ENCODE assay signal across 8 cellular contexts in genomic region chr1:109161836-109162606, GRCh38. TPM values are rescaled to one million over a fixed set of nuclear protein-coding genes. Genes with fewer than 3 reads are reported as not detected.
A peak's percentile ranks its signal among the peaks of the same experiment; 100 is the strongest.
DNase-seq lines count a peak whose midpoint lies in the region; ATAC-seq lines count a peak whose summit lies in the region.

No MANE protein-coding gene starts in this region.

- peak; percentile 2 for DNase-seq in CMK (ENCODE audit: low read depth)
- peak; percentile 92 for DNase-seq in M059J (ENCODE audit: low read depth)
- DNase-seq in activated naive CD8-positive, alpha-beta T cell treated with anti-CD3 and anti-CD28 coated beads, Interleukin-2, amount 10 ng/mL, durations not matched to agents 7 days and 5 days, result peak; percentile 54
- peak; percentile 16 to 32 for DNase-seq in hippocampal formation (lab: John Stamatoyannopoulos, UW)
- DNase-seq in stimulated activated CD8-positive, alpha-beta memory T cell treated with anti-CD3 and anti-CD28 coated beads, Interleukin-15, amount 100 ng/mL, for 48 hours (ENCODE audit: low read depth in 2 of 2), result peak; percentile 11 to 35
- DNase-seq in DMS 273 treated with DMSO at 0.1 percent for 48 hours (lab: John Stamatoyannopoulos, UW), result no peak
- no peak for DNase-seq in stimulated activated naive CD4-positive, alpha-beta T cell treated with Interleukin-2 at 50 U/mL for 16 hours (lab: John Stamatoyannopoulos, UW)

- peak overlapping the region; percentile 51 for H3K4me3 Mint-ChIP-seq in activated naive CD8-positive, alpha-beta T cell treated with anti-CD3 and anti-CD28 coated beads, Interleukin-2, amount 10 ng/mL, durations not matched to agents 7 days and 5 days

- H3K27me3 Mint-ChIP-seq in activated naive CD8-positive, alpha-beta T cell treated with anti-CD3 and anti-CD28 coated beads, Interleukin-2, amount 10 ng/mL, durations not matched to agents 7 days and 5 days, result no peaks in the 10 kb centered on the region

- no peaks in the 10 kb centered on the region for H3K36me3 Mint-ChIP-seq in activated naive CD8-positive, alpha-beta T cell treated with anti-CD3 and anti-CD28 coated beads, Interleukin-2, amount 10 ng/mL, durations not matched to agents 7 days and 5 days

- POLR2A ChIA-PET in activated naive CD8-positive, alpha-beta T cell treated with anti-CD3 and anti-CD28 coated beads, Interleukin-2, amount 10 ng/mL, durations not matched to agents 7 days and 5 days (lab: Charles Lee), result interaction anchor here (1.2 to 1.7 kb wide), 3 partner anchors 53 to 205 kb away, joined by 3 to 8 read pairs (median 3); no protein-coding TSS in a partner anchor

- H3K27ac Mint-ChIP-seq in activated naive CD8-positive, alpha-beta T cell treated with anti-CD3 and anti-CD28 coated beads, Interleukin-2, amount 10 ng/mL, durations not matched to agents 7 days and 5 days, result peak overlapping the region; percentile 84

- ATAC-seq in GM21447 (IDR thresholded peaks at IDR 0.05; ENCODE audit: unreplicated experiment), result peak; percentile 65
- ATAC-seq in activated naive CD8-positive, alpha-beta T cell treated with anti-CD3 and anti-CD28 coated beads, Interleukin-2, amount 10 ng/mL, durations not matched to agents 7 days and 5 days (ENCODE audit: low read depth), result peak; percentile 95

- H3K4me1 Mint-ChIP-seq in activated naive CD8-positive, alpha-beta T cell treated with anti-CD3 and anti-CD28 coated beads, Interleukin-2, amount 10 ng/mL, durations not matched to agents 7 days and 5 days, result peaks cover 25% of the 10 kb centered on the region

- H3K9me3 Mint-ChIP-seq in activated naive CD8-positive, alpha-beta T cell treated with anti-CD3 and anti-CD28 coated beads, Interleukin-2, amount 10 ng/mL, durations not matched to agents 7 days and 5 days, result no peaks in the 10 kb centered on the region

RNA-seq across cellular contexts. Expression of gene ELAPOR1, which starts 48.1 kb away (rescaled TPM):
- 0.84 and 1.1 TPM in 2 replicates for total RNA-seq in M059J (2014; rRNA removed; shearing (Covaris generic))
- 1 to 10 TPM; 5.3 to 6.1 TPM for total RNA-seq in activated naive CD8-positive, alpha-beta T cell treated with anti-CD3 and anti-CD28 coated beads, Interleukin-2, amount 10 ng/mL, durations not matched to agents 7 days and 5 days

RNA-seq across cellular contexts. Expression of gene SARS1, which starts 51.7 kb away (rescaled TPM):
- 110 and 149 TPM in 2 replicates for total RNA-seq in M059J (2014; rRNA removed; shearing (Covaris generic))
- 100 to 1,000 TPM; 176 to 184 TPM for total RNA-seq in activated naive CD8-positive, alpha-beta T cell treated with anti-CD3 and anti-CD28 coated beads, Interleukin-2, amount 10 ng/mL, durations not matched to agents 7 days and 5 days

Comparison
In these comparisons a context has a peak if more than half of its experiments do, and no peak if none do; other contexts are left out.
1. DNase-seq: peak in CMK (single experiment), M059J (single experiment), activated naive CD8-positive, alpha-beta T cell treated with anti-CD3 and anti-CD28 coated beads, Interleukin-2, amount 10 ng/mL, durations not matched to agents 7 days and 5 days (single experiment), hippocampal formation (2 of 2) and stimulated activated CD8-positive, alpha-beta memory T cell treated with anti-CD3 and anti-CD28 coated beads, Interleukin-15, amount 100 ng/mL, for 48 hours (2 of 2); none in DMS 273 treated with DMSO at 0.1 percent for 48 hours (single experiment) and stimulated activated naive CD4-positive, alpha-beta T cell treated with Interleukin-2 at 50 U/mL for 16 hours (single experiment).